Comparison of ENCODE assay signal across 1 cellular context in genomic region chr17:1653735-1654134, GRCh38.
TF ChIP-seq lines count a peak whose summit lies in the region.

No MANE protein-coding gene starts in this region.

TF ChIP-seq in GM12878, 131 proteins besides CTCF, POLR2A, EP300 and RAD21:
- TF ChIP-seq CBX3 (IDR thresholded peaks at IDR 0.05; ENCODE audit: borderline replicate concordance, low read depth) (no peak), ASH2L (IDR thresholded peaks at IDR 0.05; ENCODE audit: borderline replicate concordance, low read depth) (no peak), PAX8 (IDR thresholded peaks at IDR 0.05) (no peak), ZNF274 (IDR thresholded peaks at IDR 0.05; ENCODE audit: insufficient read depth, insufficient read length) (no peak), BACH1 (IDR thresholded peaks at IDR 0.05; ENCODE audit: borderline replicate concordance) (no peak), YBX1 (IDR thresholded peaks at IDR 0.05) (no peak), FOXK2 (IDR thresholded peaks at IDR 0.05) (no peak), WRNIP1 (IDR thresholded peaks at IDR 0.05; ENCODE audit: borderline replicate concordance, low read depth, low read length) (no peak), SMAD5 (IDR thresholded peaks at IDR 0.05; ENCODE audit: low read depth) (no peak), KLF5 (IDR thresholded peaks at IDR 0.05; ENCODE audit: partially characterized antibody) (no peak), ATF7 (IDR thresholded peaks at IDR 0.05; ENCODE audit: low read depth) (no peak), SMAD1 (IDR thresholded peaks at IDR 0.05; ENCODE audit: low read depth, partially characterized antibody) (no peak)
- TF ChIP-seq, protein P1, sequence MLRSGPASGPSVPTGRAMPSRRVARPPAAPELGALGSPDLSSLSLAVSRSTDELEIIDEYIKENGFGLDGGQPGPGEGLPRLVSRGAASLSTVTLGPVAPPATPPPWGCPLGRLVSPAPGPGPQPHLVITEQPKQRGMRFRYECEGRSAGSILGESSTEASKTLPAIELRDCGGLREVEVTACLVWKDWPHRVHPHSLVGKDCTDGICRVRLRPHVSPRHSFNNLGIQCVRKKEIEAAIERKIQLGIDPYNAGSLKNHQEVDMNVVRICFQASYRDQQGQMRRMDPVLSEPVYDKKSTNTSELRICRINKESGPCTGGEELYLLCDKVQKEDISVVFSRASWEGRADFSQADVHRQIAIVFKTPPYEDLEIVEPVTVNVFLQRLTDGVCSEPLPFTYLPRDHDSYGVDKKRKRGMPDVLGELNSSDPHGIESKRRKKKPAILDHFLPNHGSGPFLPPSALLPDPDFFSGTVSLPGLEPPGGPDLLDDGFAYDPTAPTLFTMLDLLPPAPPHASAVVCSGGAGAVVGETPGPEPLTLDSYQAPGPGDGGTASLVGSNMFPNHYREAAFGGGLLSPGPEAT (IDR thresholded peaks at IDR 0.05; ENCODE audit: low read depth) = no peak
